In genomic region chr10:20429742-20430141, GRCh38 we compare ENCODE assay signal across 31 cellular contexts.
"Had no signal": no experiment of that assay in that cellular context is flagged by ENCODE, and none has a peak within 500 bp of the region (broad histone marks: within the 10 kb centered on the region; RNA-seq: fewer than 3 reads in every experiment).

No MANE protein-coding gene starts in this region.

- H3K4me1 ChIP-seq: neural progenitor cell, parathyroid adenoma, psoas muscle, spleen, suprapubic skin, testis, tibial artery, transverse colon, upper lobe of right lung, uterus had no signal

- H3K36me3 ChIP-seq: neural progenitor cell, ovary, spleen, suprapubic skin, tibial artery, transverse colon, upper lobe of right lung, uterus had no signal

- H2AFZ ChIP-seq: neural progenitor cell, parathyroid adenoma had no signal

- H3K4me3 ChIP-seq: neural progenitor cell, ovary, psoas muscle, skin epidermis, smooth muscle cell, spleen, suprapubic skin, testis, tibial artery, transverse colon, upper lobe of right lung, uterus had no signal

- H3K4me1 Mint-ChIP-seq: naive thymus-derived CD4-positive, alpha-beta T cell; nephron; stimulated activated memory B cell treated with anti-CD40 and anti-IgM and Interleukin-4, amounts not matched to agents 10 μg/mL and 1 μg/mL and 100 μg/mL, for 72 hours; stimulated activated naive CD8-positive, alpha-beta T cell treated with anti-CD3 and anti-CD28 coated beads, Interleukin-15, amount 100 ng/mL, for 72 hours had no signal

- DNase-seq: naive thymus-derived CD4-positive, alpha-beta T cell; nucleus accumbens; ovary; posterior cingulate gyrus; psoas muscle; right cardiac atrium; spleen; stimulated activated CD4-positive, alpha-beta T cell treated with anti-CD3 and anti-CD28 coated beads, Interleukin-12 subunit alpha, Interleukin-12 subunit beta, amount 100 ng/mL, for 4 hours; stimulated activated CD4-positive, alpha-beta T cell treated with anti-CD3 and anti-CD28 coated beads, Interleukin-1b, Interleukin-23, amount 100 ng/mL, for 48 hours; stimulated activated CD4-positive, alpha-beta T cell treated with anti-CD3 and anti-CD28 coated beads, Interleukin-4, amount 100 ng/mL, for 1 hour; stimulated activated CD4-positive, alpha-beta T cell treated with anti-CD3 and anti-CD28 coated beads, Interleukin-4, amount 100 ng/mL, for 4 hours; stimulated activated CD8-positive, alpha-beta memory T cell treated with anti-CD3 and anti-CD28 coated beads, Interleukin-4, amount 100 ng/mL, for 48 hours; stimulated activated naive CD4-positive, alpha-beta T cell; stimulated activated naive CD8-positive, alpha-beta T cell treated with anti-CD3 and anti-CD28 coated beads, Interleukin-15, amount 100 ng/mL, for 72 hours; stimulated activated naive CD8-positive, alpha-beta T cell treated with anti-CD3 and anti-CD28 coated beads, Interleukin-15, Interleukin-2, amounts not matched to agents 100 U/mL and 50 U/mL, for 24 hours; substantia nigra; testis; tibial artery; transverse colon; upper lobe of right lung; uterus had no signal

- H3K27ac Mint-ChIP-seq: naive thymus-derived CD4-positive, alpha-beta T cell; nephron; neural progenitor cell; progenitor cell of endocrine pancreas; stimulated activated memory B cell treated with anti-CD40 and anti-IgM and Interleukin-4, amounts not matched to agents 10 μg/mL and 1 μg/mL and 100 μg/mL, for 72 hours; stimulated activated naive CD8-positive, alpha-beta T cell treated with anti-CD3 and anti-CD28 coated beads, Interleukin-15, amount 100 ng/mL, for 72 hours; type B pancreatic cell had no signal

- H3K4me2 ChIP-seq: neural progenitor cell, smooth muscle cell had no signal

- ATAC-seq: naive thymus-derived CD4-positive, alpha-beta T cell; psoas muscle; right cardiac atrium; sciatic nerve; stimulated activated memory B cell treated with anti-CD40 and anti-IgM and Interleukin-4, amounts not matched to agents 10 μg/mL and 1 μg/mL and 100 μg/mL, for 72 hours; stimulated activated naive CD8-positive, alpha-beta T cell treated with anti-CD3 and anti-CD28 coated beads, Interleukin-15, amount 100 ng/mL, for 72 hours; stimulated activated naive CD8-positive, alpha-beta T cell treated with anti-CD3 and anti-CD28 coated beads, Interleukin-15, Interleukin-2, amounts not matched to agents 100 U/mL and 50 U/mL, for 24 hours; upper lobe of right lung had no signal

- H3K9me3 ChIP-seq: ovary, psoas muscle, suprapubic skin, testis, transverse colon, upper lobe of right lung, uterus had no signal

- H3K27ac ChIP-seq: neural progenitor cell, ovary, parathyroid adenoma, psoas muscle, skin epidermis, spleen, suprapubic skin, testis, tibial artery, transverse colon, upper lobe of right lung, uterus had no signal

- H3K27me3 ChIP-seq: neural progenitor cell, ovary, spleen, suprapubic skin, testis, tibial artery, transverse colon, upper lobe of right lung, uterus had no signal

- H3K4me3 Mint-ChIP-seq: naive thymus-derived CD4-positive, alpha-beta T cell; nephron; neural progenitor cell; stimulated activated memory B cell treated with anti-CD40 and anti-IgM and Interleukin-4, amounts not matched to agents 10 μg/mL and 1 μg/mL and 100 μg/mL, for 72 hours; stimulated activated naive CD8-positive, alpha-beta T cell treated with anti-CD3 and anti-CD28 coated beads, Interleukin-15, amount 100 ng/mL, for 72 hours; type B pancreatic cell had no signal

- H3K27me3 Mint-ChIP-seq: naive thymus-derived CD4-positive, alpha-beta T cell; progenitor cell of endocrine pancreas; stimulated activated memory B cell treated with anti-CD40 and anti-IgM and Interleukin-4, amounts not matched to agents 10 μg/mL and 1 μg/mL and 100 μg/mL, for 72 hours; stimulated activated naive CD8-positive, alpha-beta T cell treated with anti-CD3 and anti-CD28 coated beads, Interleukin-15, amount 100 ng/mL, for 72 hours; type B pancreatic cell had no signal

- H3K9ac ChIP-seq: neural progenitor cell, parathyroid adenoma had no signal

- H3K36me3 Mint-ChIP-seq: naive thymus-derived CD4-positive, alpha-beta T cell; neural progenitor cell; stimulated activated memory B cell treated with anti-CD40 and anti-IgM and Interleukin-4, amounts not matched to agents 10 μg/mL and 1 μg/mL and 100 μg/mL, for 72 hours; type B pancreatic cell had no signal

- H3K79me2 ChIP-seq: parathyroid adenoma had no signal
